8 cellular contexts compared by ENCODE assay signal in the genomic region with DNA sequence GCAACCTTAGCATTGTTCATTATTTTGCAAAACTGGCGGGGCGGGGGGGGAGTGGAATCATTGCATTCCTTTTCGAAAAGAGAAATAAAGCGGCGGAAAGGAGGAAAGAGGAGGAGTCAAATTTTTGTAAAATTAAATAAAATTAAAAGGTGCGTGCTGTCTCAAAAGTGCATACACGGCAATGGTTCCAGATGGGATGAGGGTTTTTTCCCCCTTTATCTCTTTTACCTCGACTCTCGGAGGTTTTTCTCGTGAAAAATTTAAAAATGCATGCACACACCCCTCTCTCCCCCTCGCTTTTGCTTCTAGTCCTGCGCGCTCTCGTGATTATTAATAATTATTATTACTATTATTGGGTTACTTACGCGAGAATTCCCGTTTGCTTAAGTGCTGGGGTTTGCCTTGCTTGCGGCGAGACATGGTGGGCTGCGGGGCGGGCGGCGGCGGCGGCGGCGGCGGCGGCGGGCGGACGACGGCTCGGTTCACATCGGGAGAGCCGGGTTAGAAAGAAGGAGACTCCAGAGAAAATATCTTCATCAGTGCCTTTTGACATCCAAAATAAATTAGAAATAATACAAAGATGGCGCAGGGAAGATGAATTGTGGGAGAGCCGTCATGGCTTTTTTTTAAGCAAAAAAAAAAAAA. TPM values are rescaled to one million over a fixed set of nuclear protein-coding genes. Genes with fewer than 3 reads are reported as not detected.
A peak's percentile ranks its signal among the peaks of the same experiment; 100 is the strongest.
DNase-seq lines count a peak whose midpoint lies in the region; ATAC-seq and TF ChIP-seq lines count a peak whose summit lies in the region.

No MANE protein-coding gene starts in this region.

- no peaks in the 10 kb centered on the region for H3K9me3 Mint-ChIP-seq in CD4-positive, alpha-beta T cell
- H3K9me3 Mint-ChIP-seq in nephron progenitor cell: no peaks in the 10 kb centered on the region

- H3K9me3 ChIP-seq in CD4-positive, alpha-beta T cell (ENCODE audit: control insufficient read depth, low read length): no peaks in the 10 kb centered on the region
- no peaks in the 10 kb centered on the region for H3K9me3 ChIP-seq in MG63
- no peaks in the 10 kb centered on the region for H3K9me3 ChIP-seq in effector memory CD4-positive, alpha-beta T cell (ENCODE audit: control insufficient read depth, low read length)

- peaks cover 84% of the 10 kb centered on the region for H3K27me3 ChIP-seq in CD4-positive, alpha-beta T cell (ENCODE audit: control insufficient read depth, insufficient read depth, low read length)
- H3K27me3 ChIP-seq in MG63: peaks cover 86% of the 10 kb centered on the region
- H3K27me3 ChIP-seq in effector memory CD4-positive, alpha-beta T cell (replicated peaks; ENCODE audit: control insufficient read depth, insufficient read depth, low read length, poor library complexity, severe bottlenecking): peaks cover 75% of the 10 kb centered on the region

- H3K36me3 Mint-ChIP-seq in CD4-positive, alpha-beta T cell (ENCODE audit: low read depth): peaks cover 8% of the 10 kb centered on the region
- H3K36me3 Mint-ChIP-seq in nephron progenitor cell (ENCODE audit: low read depth): no peaks in the 10 kb centered on the region

- no peak for ATAC-seq in CD4-positive, alpha-beta T cell (ENCODE audit: poor library complexity)

- no peak for TF ChIP-seq CTCF in CD4-positive, alpha-beta T cell (IDR thresholded peaks at IDR 0.05)
- TF ChIP-seq CTCF in nephron progenitor cell (IDR thresholded peaks at IDR 0.05): no peak

- H3K4me3 Mint-ChIP-seq in CD4-positive, alpha-beta T cell: peak overlapping the region; percentile 90
- peak overlapping the region; percentile 91 for H3K4me3 Mint-ChIP-seq in nephron progenitor cell

- H3K4me1 Mint-ChIP-seq in CD4-positive, alpha-beta T cell (ENCODE audit: low read depth): peaks cover 55% of the 10 kb centered on the region
- H3K4me1 Mint-ChIP-seq in nephron progenitor cell: peaks cover 48% of the 10 kb centered on the region

- intact Hi-C loops in CD4-positive, alpha-beta T cell (cut with DNase I, micrococcal nuclease): loop anchor here (5.0 to 10.0 kb wide), 4 partner anchors 291 to 1528 kb away; no protein-coding TSS in a partner anchor

- DNase-seq in CD4-positive, alpha-beta T cell: no peak
- no peak for DNase-seq in MG63
- DNase-seq in effector memory CD4-positive, alpha-beta T cell: no peak
- DNase-seq in nephron progenitor cell: peak; percentile 54
- DNase-seq in putamen (ENCODE audit: low spot score): no peak
- no peak for DNase-seq in RPMI8226
- DNase-seq in NCI-H2196 (lab: John Stamatoyannopoulos, UW; ENCODE audit: unreplicated experiment): no peak
- DNase-seq in activated naive CD4-positive, alpha-beta T cell treated with Interleukin-2 at 50 U/mL for 16 hours: no peak

- peaks cover 47% of the 10 kb centered on the region for H3K4me1 ChIP-seq in effector memory CD4-positive, alpha-beta T cell (ENCODE audit: control insufficient read depth, insufficient read depth, low read length, poor library complexity, severe bottlenecking)

- H3K36me3 ChIP-seq in MG63: no peaks in the 10 kb centered on the region
- H3K36me3 ChIP-seq in effector memory CD4-positive, alpha-beta T cell (ENCODE audit: control insufficient read depth, insufficient read depth, low read length): no peaks in the 10 kb centered on the region

- no peak overlapping the region for H3K27ac ChIP-seq in CD4-positive, alpha-beta T cell (ENCODE audit: low read depth, low read length)
- no peak overlapping the region for H3K27ac ChIP-seq in effector memory CD4-positive, alpha-beta T cell (ENCODE audit: insufficient read depth, low read length, poor library complexity, severe bottlenecking)

- POLR2A ChIA-PET in CD4-positive, alpha-beta T cell (lab: Charles Lee): no interaction called here

- peaks cover 74% of the 10 kb centered on the region for H3K27me3 Mint-ChIP-seq in CD4-positive, alpha-beta T cell
- peaks cover 54% of the 10 kb centered on the region for H3K27me3 Mint-ChIP-seq in nephron progenitor cell (ENCODE audit: low read depth, poor library complexity)

- CTCF ChIA-PET in CD4-positive, alpha-beta T cell (lab: Charles Lee): no interaction called here

- H3K27ac Mint-ChIP-seq in CD4-positive, alpha-beta T cell: peak overlapping the region; percentile 42
- no peak overlapping the region for H3K27ac Mint-ChIP-seq in nephron progenitor cell

- peak overlapping the region; percentile 15; the same call in 1 of the 2 replicates for H3K4me3 ChIP-seq in MG63
- H3K4me3 ChIP-seq in effector memory CD4-positive, alpha-beta T cell (ENCODE audit: insufficient read depth, low read depth, low read length, poor library complexity, severe bottlenecking): peak overlapping the region; percentile 78

RNA-seq across cellular contexts. Expression of a gene that starts 0.5 kb away (rescaled TPM):
- total RNA-seq in CD4-positive, alpha-beta T cell: 1 to 10 TPM; 2.3 to 3.3 TPM
- not detected in 2 replicates for total RNA-seq in MG63 (2014; rRNA removed; shearing (Covaris generic); ENCODE audit: low replicate concordance)
